In genomic region chr4:113146876-113147358, GRCh38 we compare ENCODE assay signal across 9 cellular contexts.
DNase-seq lines count a peak whose midpoint lies in the region; ATAC-seq and TF ChIP-seq lines count a peak whose summit lies in the region.
"Had no signal": no experiment of that assay in that cellular context is flagged by ENCODE, and none has a peak within 500 bp of the region (broad histone marks: within the 10 kb centered on the region; RNA-seq: fewer than 3 reads in every experiment).

No MANE protein-coding gene starts in this region.

- DNase-seq in natural killer cell = no peak
- DNase-seq in RWPE1 (ENCODE audit: low spot score) = no peak
- no peak for DNase-seq in DMS153 (lab: John Stamatoyannopoulos, UW)
- no peak for DNase-seq in NCI-H2107 treated with DMSO at 0.1 percent for 48 hours (lab: John Stamatoyannopoulos, UW; ENCODE audit: unreplicated experiment)

- TF ChIP-seq CTCF in natural killer cell (IDR thresholded peaks at IDR 0.05) = no peak
- no peak for TF ChIP-seq CTCF in RWPE1 (conservative IDR thresholded peaks at IDR 0.05; ENCODE audit: low read depth)

- H3K27me3 ChIP-seq in ACC112 (ENCODE audit: insufficient read depth, low read length) = no peaks in the 10 kb centered on the region

- no peaks in the 10 kb centered on the region for H3K36me3 ChIP-seq in ACC112 (ENCODE audit: insufficient read depth, low read length)

- H3K9me3 Mint-ChIP-seq in natural killer cell = peaks cover 2% of the 10 kb centered on the region in 2 donors

- peak; percentile 74 for ATAC-seq in GM19372 (IDR thresholded peaks at IDR 0.05; ENCODE audit: low read depth, unreplicated experiment)
- peak; percentile 87 for ATAC-seq in HG03439 (IDR thresholded peaks at IDR 0.05; ENCODE audit: unreplicated experiment)
- ATAC-seq in natural killer cell = peak in 1 of 3 donors; percentile 45

- H3K27ac ChIP-seq in ACC112 (ENCODE audit: low read depth, low read length) (peak overlapping the region; percentile 43), cingulate gyrus (ENCODE audit: low read depth, low read length) (peak overlapping the region; percentile 20), RWPE1 (no peak overlapping the region)

- CTCF ChIA-PET in RWPE1 (lab: Yijun Ruan, JAX) = no interaction called here

- H3K4me1 Mint-ChIP-seq in natural killer cell = peaks cover 4 to 5% of the 10 kb centered on the region in 2 donors

- H3K27ac Mint-ChIP-seq in natural killer cell = peak overlapping the region; percentile 67 to 72
- H3K27ac Mint-ChIP-seq: activated naive CD4-positive, alpha-beta T cell treated with anti-CD3 and anti-CD28 coated beads, Interleukin-2, amount 50 U/mL, for 72 hours had no signal

- no peaks in the 10 kb centered on the region for H3K79me2 ChIP-seq in ACC112 (ENCODE audit: control insufficient read depth, insufficient read depth, low read length, unreplicated experiment)

- intact Hi-C loops in natural killer cell (cut with micrococcal nuclease) = no loop called here

- peak overlapping the region; percentile 92 for H2AFZ ChIP-seq in ACC112 (ENCODE audit: low read length, unreplicated experiment)

- H3K36me3 Mint-ChIP-seq in natural killer cell = no peaks in the 10 kb centered on the region
- H3K36me3 Mint-ChIP-seq: activated naive CD4-positive, alpha-beta T cell treated with anti-CD3 and anti-CD28 coated beads, Interleukin-2, amount 50 U/mL, for 72 hours had no signal

- peak overlapping the region; percentile 77 for H3K4me3 ChIP-seq in ACC112 (ENCODE audit: low read depth, low read length)

- POLR2A ChIA-PET in RWPE1 (lab: Yijun Ruan, JAX; ENCODE audit: low non-redundant PET) = no interaction called here

- peak overlapping the region; percentile 76 for H3K4me3 Mint-ChIP-seq in natural killer cell

- no peaks in the 10 kb centered on the region for H3K27me3 Mint-ChIP-seq in natural killer cell (ENCODE audit: low read depth in 2 of 2)

- peaks cover 7% of the 10 kb centered on the region for H3K4me1 ChIP-seq in ACC112 (ENCODE audit: control insufficient read depth, insufficient read depth, low read length, unreplicated experiment)
